ENCODE assay signal across 8 cellular contexts in genomic region chr7:23106491-23106800, GRCh38. TPM values are rescaled to one million over a fixed set of nuclear protein-coding genes. Genes with fewer than 3 reads are reported as not detected.
A peak's percentile ranks its signal among the peaks of the same experiment; 100 is the strongest.
DNase-seq lines count a peak whose midpoint lies in the region; ATAC-seq and TF ChIP-seq lines count a peak whose summit lies in the region.

No MANE protein-coding gene starts in this region.

- DNase-seq in AG04450 (ENCODE audit: low read depth, low spot score): no peak
- peak in 1 of 34 experiments; percentile 29 for DNase-seq in T-cell
- DNase-seq in epithelial cell of proximal tubule (ENCODE audit: low read depth): no peak
- DNase-seq in natural killer cell: no peak
- DNase-seq in SIG-M5 (lab: John Stamatoyannopoulos, UW): no peak
- DNase-seq in mucosa of gallbladder (ENCODE audit: low spot score): no peak

- H3K4me3 ChIP-seq in AG04450 (ENCODE audit: low read depth, low read length): peak overlapping the region; percentile 92
- peak overlapping the region; percentile 85 for H3K4me3 ChIP-seq in epithelial cell of proximal tubule (ENCODE audit: low read depth, low read length)

- POLR2A ChIA-PET in AG04450 (lab: Yijun Ruan, JAX): interaction anchor here (0.7 to 1.9 kb wide), 5 partner anchors 8 to 96 kb away, joined by 3 to 7 read pairs (median 4); no protein-coding TSS in a partner anchor
- POLR2A ChIA-PET in T-cell (lab: Charles Lee): interaction anchor here (0.6 to 1.8 kb wide), 14 partner anchors 10 to 1679 kb away, joined by 3 to 12 read pairs (median 4); partner anchors contain the start of genes NUP42 (in 1 of the 2) and SP4 (in 1 of the 2)

- intact Hi-C loops in natural killer cell (cut with micrococcal nuclease): no loop called here

- H3K27me3 ChIP-seq in AG04450 (ENCODE audit: control insufficient read depth, insufficient read depth, low read length): no peaks in the 10 kb centered on the region

- no peaks in the 10 kb centered on the region for H3K27me3 Mint-ChIP-seq in T-cell
- no peaks in the 10 kb centered on the region for H3K27me3 Mint-ChIP-seq in natural killer cell (ENCODE audit: low read depth in 2 of 2)

- CTCF ChIA-PET in AG04450 (lab: Charles Lee): interaction anchor here (0.7 to 1.9 kb wide), 8 partner anchors 9 to 546 kb away, joined by 3 to 16 read pairs (median 6); no protein-coding TSS in a partner anchor
- CTCF ChIA-PET in T-cell (lab: Charles Lee): interaction anchor here (0.6 to 2.5 kb wide), 9 partner anchors 20 to 1714 kb away, joined by 3 to 16 read pairs (median 3); partner anchors contain the start of gene NUP42 (in 1 of the 2)

- peak; percentile 0; the same call in 1 of the 2 replicates for TF ChIP-seq CTCF in AG04450 (IDR thresholded peaks at IDR 0.05; ENCODE audit: low read depth, low read length)
- no peak for TF ChIP-seq CTCF in epithelial cell of proximal tubule (conservative IDR thresholded peaks at IDR 0.05; ENCODE audit: low read depth, low read length)
- TF ChIP-seq CTCF in natural killer cell (IDR thresholded peaks at IDR 0.05): no peak

- peaks cover 13% of the 10 kb centered on the region for H3K36me3 Mint-ChIP-seq in T-cell
- no peaks in the 10 kb centered on the region for H3K36me3 Mint-ChIP-seq in natural killer cell

- H3K27ac Mint-ChIP-seq in T-cell: peak overlapping the region; percentile 76 to 92
- peak overlapping the region; percentile 97 to 98 for H3K27ac Mint-ChIP-seq in natural killer cell

- ATAC-seq in GM18861 (IDR thresholded peaks at IDR 0.05; ENCODE audit: unreplicated experiment) (peak; percentile 3), HG03196 (IDR thresholded peaks at IDR 0.05; ENCODE audit: unreplicated experiment) (peak; percentile 3), T-cell (replicated peaks in 1 of 4) (peak; percentile 4 to 8 (median 6)), natural killer cell (peak; percentile 0 to 4 (median 2))

- H3K4me3 Mint-ChIP-seq in T-cell (peak overlapping the region; percentile 97 to 99 (median 97)), natural killer cell (peak overlapping the region; percentile 97)

- H3K4me1 Mint-ChIP-seq in T-cell (peaks cover 52 to 56% (median 52%) of the 10 kb centered on the region in 3 donors), natural killer cell (peaks cover 45 to 47% of the 10 kb centered on the region in 2 donors)

- peak overlapping the region; percentile 89 for H3K27ac ChIP-seq in AG04450 (ENCODE audit: low read depth, low read length)

- peaks cover 4% of the 10 kb centered on the region; the same call in 1 of the 2 replicates for H3K9me3 ChIP-seq in AG04450 (ENCODE audit: control insufficient read depth, insufficient read depth, low read length)

- H3K9me3 Mint-ChIP-seq in T-cell (no peaks in the 10 kb centered on the region), natural killer cell (no peaks in the 10 kb centered on the region)

RNA-seq across cellular contexts. Expression of gene KLHL7, which starts 0.9 kb away (rescaled TPM):
- polyA plus RNA-seq in AG04450 (2011; rRNA removed): 39.6 and 53.7 TPM in 2 replicates
- 20.4 and 24.5 TPM in 2 replicates for polyA minus RNA-seq in AG04450 (2011; rRNA and poly(A)+ RNA removed)
- 10 to 100 TPM; 20.1 to 26.8 (median 22.4) TPM for total RNA-seq in T-cell
- total RNA-seq in epithelial cell of proximal tubule: 40.8 and 47.4 TPM in 2 replicates
- total RNA-seq in natural killer cell: 10 to 100 TPM; 13.9 to 19.1 (median 14.5) TPM
- total RNA-seq in mucosa of gallbladder: 29.9 TPM
